20 cellular contexts compared by ENCODE assay signal in genomic region chr10:48564466-48565150, GRCh38. TPM values are rescaled to one million over a fixed set of nuclear protein-coding genes. Genes with fewer than 3 reads are reported as not detected.
"Had no signal": no experiment of that assay in that cellular context is flagged by ENCODE, and none has a peak within 500 bp of the region (broad histone marks: within the 10 kb centered on the region; RNA-seq: fewer than 3 reads in every experiment).

No MANE protein-coding gene starts in this region.

- ATAC-seq: activated T-cell treated with anti-CD3 and anti-CD28 coated beads, Interleukin-2, amount 50 U/mL, for 72 hours; gastrocnemius medialis; right lobe of liver had no signal

- H3K27me3 ChIP-seq: gastrocnemius medialis, right lobe of liver, thyroid gland had no signal

- H3K36me3 ChIP-seq: gastrocnemius medialis, right lobe of liver, thyroid gland had no signal

- DNase-seq: activated CD4-positive, alpha-beta T cell treated with anti-CD3 and anti-CD28 coated beads for 4 hours; activated CD4-positive, alpha-beta T cell treated with anti-CD3 and anti-CD28 coated beads, Interleukin-2, amount 50 U/mL, for 48 hours; activated CD4-positive, CD25-positive, alpha-beta regulatory T cell; activated effector memory CD4-positive, alpha-beta T cell treated with Interleukin-2 at 50 U/mL for 16 hours; activated naive CD4-positive, alpha-beta T cell treated with anti-CD3 and anti-CD28 coated beads for 36 hours; activated naive CD8-positive, alpha-beta T cell treated with anti-CD3 and anti-CD28 coated beads, Interleukin-2, amount 10 ng/mL, durations not matched to agents 7 days and 5 days; activated T-cell treated with anti-CD3 and anti-CD28 coated beads, Interleukin-2, amount 50 U/mL, for 72 hours; amygdala; effector CD8-positive, alpha-beta T cell; gastrocnemius medialis; hypothalamus; nephron progenitor cell; occipital lobe; right lobe of liver; stimulated activated CD4-positive, alpha-beta T cell treated with anti-CD3 and anti-CD28 coated beads, Interleukin-1b, Interleukin-23, amount 100 ng/mL, for 48 hours; T-helper 9 cell; thyroid gland had no signal

- H3K9me3 ChIP-seq: right lobe of liver, thyroid gland had no signal

- H3K4me1 ChIP-seq: gastrocnemius medialis, right lobe of liver, thyroid gland had no signal

- H3K4me3 ChIP-seq: gastrocnemius medialis, right lobe of liver, skin epidermis, thyroid gland had no signal

- H3K27ac ChIP-seq: gastrocnemius medialis, right lobe of liver, skin epidermis, thyroid gland had no signal

RNA-seq across cellular contexts. Expression of gene ARHGAP22, which starts 40.3 kb away (rescaled TPM):
- total RNA-seq: activated CD8-positive, alpha-beta memory T cell treated with anti-CD3 and anti-CD28 coated beads for 36 hours; activated naive CD4-positive, alpha-beta T cell treated with anti-CD3 and anti-CD28 coated beads for 36 hours; activated T-cell treated with anti-CD3 and anti-CD28 coated beads, Interleukin-2, amount 50 U/mL, for 72 hours; T-helper 1 cell treated with Interleukin-12 subunit alpha and Interleukin-12 subunit beta and Interleukin-4 antibody, amounts not matched to agents 30 ng/mL and 1 ng/mL, for 36 hours had no signal
